ENCODE assay signal across 9 cellular contexts in the genomic region with DNA sequence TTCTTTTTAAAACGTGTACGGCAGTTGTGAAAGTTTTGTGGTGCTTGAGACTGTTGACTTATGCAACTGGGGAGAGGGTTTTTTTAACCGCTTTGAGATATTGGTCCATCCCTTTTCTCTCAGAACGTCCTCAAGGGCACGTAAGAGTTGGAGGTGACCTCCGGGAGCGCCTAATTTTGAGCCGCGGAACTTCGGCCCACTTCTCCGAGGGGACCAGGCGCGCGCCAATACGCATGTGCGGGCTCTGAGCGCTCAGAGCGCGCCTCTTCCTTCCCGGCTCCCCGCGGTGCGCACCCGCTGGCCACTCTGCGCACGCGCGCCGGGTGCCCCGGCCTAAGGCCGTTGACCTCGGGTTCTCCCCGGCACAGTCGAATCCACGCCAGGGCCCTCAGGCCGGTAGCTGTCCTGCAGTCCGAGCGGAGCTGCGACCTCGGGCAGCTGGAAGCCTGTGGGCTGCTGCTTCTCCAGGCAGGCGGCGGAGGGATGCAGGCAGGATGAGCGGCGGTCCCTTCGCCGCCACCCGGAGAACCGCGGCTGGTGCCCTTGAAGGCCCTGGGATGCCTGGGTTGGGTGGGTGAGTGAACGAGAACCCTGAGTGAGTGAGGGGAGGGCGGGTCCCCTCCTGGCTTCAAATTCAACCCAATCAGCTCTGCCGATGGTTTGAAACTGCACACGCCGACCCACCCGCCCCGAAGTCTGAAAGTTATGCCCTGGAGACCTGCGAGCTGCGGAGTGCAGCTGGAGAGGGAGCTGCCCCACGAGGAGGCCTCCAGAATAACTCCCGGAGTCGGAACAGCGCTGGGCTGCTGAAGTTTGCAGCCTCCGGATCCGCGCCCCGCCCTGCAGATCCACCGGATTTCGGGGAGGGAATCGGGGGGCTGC. TPM values are rescaled to one million over a fixed set of nuclear protein-coding genes. Genes with fewer than 3 reads are reported as not detected.
DNase-seq lines count a peak whose midpoint lies in the region; ATAC-seq and TF ChIP-seq lines count a peak whose summit lies in the region.
"Had no signal": no experiment of that assay in that cellular context is flagged by ENCODE, and none has a peak within 500 bp of the region (broad histone marks: within the 10 kb centered on the region; RNA-seq: fewer than 3 reads in every experiment).

No MANE protein-coding gene starts in this region.

- H3K9me3 ChIP-seq in CD8-positive, alpha-beta memory T cell (ENCODE audit: low read length), result no peaks in the 10 kb centered on the region
- no peaks in the 10 kb centered on the region for H3K9me3 ChIP-seq in lower lobe of right lung
- H3K9me3 ChIP-seq: SJSA1 had no signal

- H3K36me3 Mint-ChIP-seq in CD8-positive, alpha-beta memory T cell, result no peaks in the 10 kb centered on the region
- H3K36me3 Mint-ChIP-seq in GM23338 (ENCODE audit: low read depth), result no peaks in the 10 kb centered on the region; the same call in 2 of the 3 replicates
- H3K36me3 Mint-ChIP-seq in activated CD8-positive, alpha-beta T cell treated with anti-CD3 and anti-CD28 coated beads for 36 hours (ENCODE audit: low read depth), result peaks cover 5% of the 10 kb centered on the region

- no peaks in the 10 kb centered on the region; the same call in none of the 2 replicates for H4K20me1 ChIP-seq in GM23338 (replicated peaks; ENCODE audit: insufficient read depth)

- no peak overlapping the region for H3K27ac ChIP-seq in CD8-positive, alpha-beta memory T cell (ENCODE audit: low read depth, low read length)
- no peak overlapping the region for H3K27ac ChIP-seq in GM23338 (ENCODE audit: low read depth)
- no peak overlapping the region for H3K27ac ChIP-seq in lower lobe of right lung
- H3K27ac ChIP-seq: SJSA1 had no signal

- H3K4me3 ChIP-seq in CD8-positive, alpha-beta memory T cell (ENCODE audit: low read length), result no peak overlapping the region
- H3K4me3 ChIP-seq in GM23338 (peak overlapping the region; percentile 57), lower lobe of right lung (peak overlapping the region; percentile 4)
- H3K4me3 ChIP-seq: SJSA1 had no signal

- CTCF ChIA-PET in CD8-positive, alpha-beta memory T cell (lab: Charles Lee), result interaction anchor here (1.1 to 1.4 kb wide), 2 partner anchors 8 to 11 kb away, joined by 3 to 4 read pairs; no protein-coding TSS in a partner anchor
- CTCF ChIA-PET in activated CD8-positive, alpha-beta T cell treated with anti-CD3 and anti-CD28 coated beads for 36 hours (lab: Charles Lee), result no interaction called here

- peak overlapping the region; percentile 85 for H3K4me2 ChIP-seq in GM23338

- no peaks in the 10 kb centered on the region for H3K4me1 ChIP-seq in CD8-positive, alpha-beta memory T cell (ENCODE audit: insufficient read depth, low read length)
- H3K4me1 ChIP-seq in GM23338 (ENCODE audit: insufficient read depth), result peaks cover 66% of the 10 kb centered on the region
- peaks cover 15% of the 10 kb centered on the region for H3K4me1 ChIP-seq in lower lobe of right lung
- H3K4me1 ChIP-seq: SJSA1 had no signal

- POLR2A ChIA-PET in CD8-positive, alpha-beta memory T cell (lab: Charles Lee), result interaction anchor here (0.5 kb wide), 1 partner anchor 16 kb away, joined by 9 read pairs; no protein-coding TSS in a partner anchor
- POLR2A ChIA-PET in activated CD8-positive, alpha-beta T cell treated with anti-CD3 and anti-CD28 coated beads for 36 hours (lab: Charles Lee), result interaction anchor here (1.0 kb wide), 1 partner anchor 11 kb away, joined by 3 read pairs; no protein-coding TSS in a partner anchor

- TF ChIP-seq CTCF in GM23338 (conservative IDR thresholded peaks at IDR 0.05; ENCODE audit: low read depth in 2 of 2), result no peak; a peak in 1 of 4 replicates
- TF ChIP-seq CTCF in activated CD8-positive, alpha-beta T cell treated with anti-CD3 and anti-CD28 coated beads for 36 hours (IDR thresholded peaks at IDR 0.05), result no peak
- no peak for TF ChIP-seq CTCF in lower lobe of right lung (IDR thresholded peaks at IDR 0.05)

- peak overlapping the region in 4 of 7 donors; percentile 29 to 54 (median 49) for H3K4me3 Mint-ChIP-seq in CD8-positive, alpha-beta memory T cell
- H3K4me3 Mint-ChIP-seq in GM23338, result peak overlapping the region; percentile 63
- H3K4me3 Mint-ChIP-seq in activated CD8-positive, alpha-beta T cell treated with anti-CD3 and anti-CD28 coated beads for 36 hours, result peak overlapping the region; percentile 32

- peaks cover 33 to 59% (median 42%) of the 10 kb centered on the region in 5 donors for H3K9me3 Mint-ChIP-seq in CD8-positive, alpha-beta memory T cell
- peaks cover 8% of the 10 kb centered on the region for H3K9me3 Mint-ChIP-seq in GM23338
- H3K9me3 Mint-ChIP-seq in activated CD8-positive, alpha-beta T cell treated with anti-CD3 and anti-CD28 coated beads for 36 hours, result peaks cover 2% of the 10 kb centered on the region

- H3K27me3 Mint-ChIP-seq in CD8-positive, alpha-beta memory T cell, result peaks cover 88 to 91% of the 10 kb centered on the region in 2 donors
- peaks cover 96% of the 10 kb centered on the region for H3K27me3 Mint-ChIP-seq in GM23338 (ENCODE audit: insufficient read depth, low read depth, poor library complexity)
- peaks cover 78% of the 10 kb centered on the region for H3K27me3 Mint-ChIP-seq in activated CD8-positive, alpha-beta T cell treated with anti-CD3 and anti-CD28 coated beads for 36 hours

- H3K27ac Mint-ChIP-seq in CD8-positive, alpha-beta memory T cell, result peak overlapping the region in 2 of 8 donors; percentile 39 to 90
- H3K27ac Mint-ChIP-seq in GM23338, result no peak overlapping the region
- H3K27ac Mint-ChIP-seq in activated CD8-positive, alpha-beta T cell treated with anti-CD3 and anti-CD28 coated beads for 36 hours, result no peak overlapping the region

- DNase-seq in CD8-positive, alpha-beta memory T cell, result no peak
- peak; percentile 75 for DNase-seq in GM23338 (ENCODE audit: low spot score)
- DNase-seq in activated CD8-positive, alpha-beta T cell treated with anti-CD3 and anti-CD28 coated beads for 36 hours, result no peak
- no peak for DNase-seq in lower lobe of right lung
- DNase-seq in NCI-H1105 (lab: John Stamatoyannopoulos, UW), result no peak
- no peak for DNase-seq in sciatic nerve (ENCODE audit: low spot score)

- peaks cover 9% of the 10 kb centered on the region; the same call in 1 of the 2 replicates for H3F3A ChIP-seq in GM23338 (replicated peaks; ENCODE audit: low read depth)

- ATAC-seq in GM23338 (peak; percentile 64), lower lobe of right lung (no peak), GM21528 (IDR thresholded peaks at IDR 0.05; ENCODE audit: low FRiP score, unreplicated experiment) (no peak), HG02763 (IDR thresholded peaks at IDR 0.05; ENCODE audit: unreplicated experiment) (no peak), sciatic nerve (no peak)
- peak; percentile 74 for ATAC-seq in activated CD8-positive, alpha-beta T cell treated with anti-CD3 and anti-CD28 coated beads for 36 hours

- H3K27me3 ChIP-seq in CD8-positive, alpha-beta memory T cell (ENCODE audit: insufficient read depth, low read length, poor library complexity, severe bottlenecking), result peaks cover 88% of the 10 kb centered on the region
- H3K27me3 ChIP-seq in GM23338 (ENCODE audit: insufficient read depth) (peaks cover 100% of the 10 kb centered on the region), lower lobe of right lung (ENCODE audit: low read depth) (peaks cover 100% of the 10 kb centered on the region)

- peaks cover 5 to 18% (median 17%) of the 10 kb centered on the region in 3 donors for H3K4me1 Mint-ChIP-seq in CD8-positive, alpha-beta memory T cell
- H3K4me1 Mint-ChIP-seq in GM23338, result peaks cover 57% of the 10 kb centered on the region
- peaks cover 7% of the 10 kb centered on the region for H3K4me1 Mint-ChIP-seq in activated CD8-positive, alpha-beta T cell treated with anti-CD3 and anti-CD28 coated beads for 36 hours (ENCODE audit: low read depth)

- no peaks in the 10 kb centered on the region for H3K79me2 ChIP-seq in GM23338 (replicated peaks; ENCODE audit: insufficient read depth)

- H3K9me2 ChIP-seq in GM23338 (ENCODE audit: insufficient read depth), result no peaks in the 10 kb centered on the region

- peak overlapping the region; percentile 84 for H2AFZ ChIP-seq in GM23338

- no peaks in the 10 kb centered on the region for H3K36me3 ChIP-seq in CD8-positive, alpha-beta memory T cell (ENCODE audit: insufficient read depth, low read length)
- H3K36me3 ChIP-seq in GM23338 (ENCODE audit: insufficient read depth), result no peaks in the 10 kb centered on the region
- H3K36me3 ChIP-seq in lower lobe of right lung, result no peaks in the 10 kb centered on the region
- H3K36me3 ChIP-seq: SJSA1 had no signal

- intact Hi-C loops in activated CD8-positive, alpha-beta T cell treated with anti-CD3 and anti-CD28 coated beads for 36 hours (cut with micrococcal nuclease), result loop anchor here (2.0 kb wide), 1 partner anchor 13 kb away; no protein-coding TSS in a partner anchor
- intact Hi-C loops in lower lobe of right lung (cut with DNase I), result no loop called here
- intact Hi-C loops in sciatic nerve (cut with DNase I), result no loop called here

TF ChIP-seq in GM23338, 12 proteins besides CTCF, POLR2A, EP300 and RAD21 (continues in another document):
- TF ChIP-seq EZH2 (IDR thresholded peaks at IDR 0.05; ENCODE audit: low read depth, unreplicated experiment) (no peak), JUNB (IDR thresholded peaks at IDR 0.05; ENCODE audit: unreplicated experiment) (no peak), POLR2AphosphoS5 (IDR thresholded peaks at IDR 0.05; ENCODE audit: low read depth) (no peak), EZH2phosphoT487 (IDR thresholded peaks at IDR 0.05; ENCODE audit: unreplicated experiment) (peak; percentile 82), CREB1 (CRISPR knock-in tag; IDR thresholded peaks at IDR 0.05; ENCODE audit: low read depth) (no peak)

RNA-seq across cellular contexts. Expression of a gene that starts 7.3 kb away (rescaled TPM):
- under 1 TPM; 0.07 to 0.09 TPM for total RNA-seq in CD8-positive, alpha-beta memory T cell
- not detected for polyA plus RNA-seq in CD8-positive, alpha-beta memory T cell
- total RNA-seq in GM23338 (2014; rRNA removed; shearing (Covaris generic)), result 0.03 TPM in 1 of 2 replicates, not detected in the other
- 0.05 and 0.14 TPM in 2 replicates for polyA plus RNA-seq in GM23338 (2016; fragmentation: Nextera tagmentation; extraction: Ambion mirVana)
- total RNA-seq in activated CD8-positive, alpha-beta T cell treated with anti-CD3 and anti-CD28 coated beads for 36 hours, result under 1 TPM; 0.07 to 0.20 TPM
- total RNA-seq in lower lobe of right lung (not detected), sciatic nerve (not detected)
- total RNA-seq: SJSA1 had no signal

Comparison
In these comparisons a context has a peak if more than half of its experiments do, and no peak if none do; other contexts are left out.
1. ATAC-seq: peak in GM23338 (single experiment) and activated CD8-positive, alpha-beta T cell treated with anti-CD3 and anti-CD28 coated beads for 36 hours (single experiment); none in lower lobe of right lung (0 of 2), GM21528 (single experiment), HG02763 (single experiment) and sciatic nerve (single experiment).
2. Peak in every context shown above with its lines, with median percentiles within 50 percentile points of each other: H3K4me3 Mint-ChIP-seq.